9 cellular contexts compared by ENCODE assay signal in the genomic region with DNA sequence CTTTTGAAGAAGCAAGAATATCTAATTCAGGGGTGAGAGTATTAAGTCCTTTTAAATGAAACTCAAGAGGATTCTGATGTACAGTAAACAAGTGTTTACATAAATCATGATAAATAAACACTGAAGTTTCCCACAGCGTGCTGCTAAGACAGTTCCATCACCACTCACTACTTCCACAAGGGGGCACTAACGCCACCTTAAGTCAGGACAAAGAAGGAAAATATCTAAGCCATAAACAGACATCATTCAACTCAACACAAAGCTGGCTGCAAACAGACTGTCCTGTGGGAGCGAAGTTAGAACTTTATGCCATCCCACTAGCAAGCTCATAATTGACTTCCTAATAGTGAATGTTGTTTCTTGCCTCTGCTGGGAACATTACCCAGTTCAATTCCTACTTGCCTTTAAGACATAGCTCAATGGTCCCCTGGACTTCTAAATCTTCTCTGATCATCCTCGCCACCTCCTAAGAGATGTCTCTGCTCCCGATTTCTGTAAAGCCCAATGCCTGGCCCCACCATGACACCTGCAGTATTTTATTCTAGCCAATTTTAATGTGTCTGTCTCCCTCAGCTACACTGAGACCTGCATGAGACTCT. TPM values are rescaled to one million over a fixed set of nuclear protein-coding genes. Genes with fewer than 3 reads are reported as not detected.
A peak's percentile ranks its signal among the peaks of the same experiment; 100 is the strongest.
DNase-seq lines count a peak whose midpoint lies in the region; ATAC-seq and TF ChIP-seq lines count a peak whose summit lies in the region.
"Had no signal": no experiment of that assay in that cellular context is flagged by ENCODE, and none has a peak within 500 bp of the region (broad histone marks: within the 10 kb centered on the region; RNA-seq: fewer than 3 reads in every experiment).

No MANE protein-coding gene starts in this region.

- intact Hi-C loops in natural killer cell (cut with micrococcal nuclease), result loop anchor here (1.0 to 10.0 kb wide), 6 partner anchors 23 to 374 kb away; no protein-coding TSS in a partner anchor

- H3K27ac Mint-ChIP-seq in natural killer cell, result no peak overlapping the region
- H3K27ac Mint-ChIP-seq: T-helper 1 cell treated with Interleukin-12 subunit alpha and Interleukin-12 subunit beta and Interleukin-4 antibody, amounts not matched to agents 30 μg/mL and 1 μg/mL, for 36 hours had no signal

- DNase-seq in CD1c-positive myeloid dendritic cell (ENCODE audit: extremely low spot score), result peak; percentile 80
- DNase-seq in HK-2 (ENCODE audit: unreplicated experiment), result peak; percentile 44
- peak; percentile 24 for DNase-seq in NOMO-1 treated with dmso at 0.1 percent for 144 hours (lab: John Stamatoyannopoulos, UW; ENCODE audit: unreplicated experiment)
- DNase-seq in activated CD8-positive, alpha-beta memory T cell treated with anti-CD3 and anti-CD28 coated beads, Interleukin-2, amount 50 U/mL, for 1 hour (ENCODE audit: extremely low read depth), result peak; percentile 31
- DNase-seq in epithelial cell of proximal tubule (ENCODE audit: low read depth), result peak; percentile 39
- peak; percentile 35 for DNase-seq in natural killer cell
- DNase-seq in stromal cell of bone marrow (ENCODE audit: low read depth), result peak; percentile 75

- H3K4me3 Mint-ChIP-seq in natural killer cell, result no peak overlapping the region
- H3K4me3 Mint-ChIP-seq: T-helper 1 cell treated with Interleukin-12 subunit alpha and Interleukin-12 subunit beta and Interleukin-4 antibody, amounts not matched to agents 30 μg/mL and 1 μg/mL, for 36 hours had no signal

- no peak overlapping the region for H3K4me3 ChIP-seq in epithelial cell of proximal tubule (ENCODE audit: low read depth, low read length)

- no peaks in the 10 kb centered on the region for H3K36me3 Mint-ChIP-seq in natural killer cell

- peak; percentile 85 for TF ChIP-seq CTCF in epithelial cell of proximal tubule (conservative IDR thresholded peaks at IDR 0.05; ENCODE audit: low read depth, low read length)
- peak; percentile 70 for TF ChIP-seq CTCF in natural killer cell (IDR thresholded peaks at IDR 0.05)

- H3K27me3 Mint-ChIP-seq in natural killer cell (ENCODE audit: low read depth in 2 of 2), result no peaks in the 10 kb centered on the region

- no peaks in the 10 kb centered on the region for H3K4me1 Mint-ChIP-seq in natural killer cell

- ATAC-seq in GM19324 (IDR thresholded peaks at IDR 0.05; ENCODE audit: low FRiP score, unreplicated experiment) (peak; percentile 60), natural killer cell (peak; percentile 77 to 91 (median 83))

- H3K9me3 Mint-ChIP-seq in natural killer cell, result no peaks in the 10 kb centered on the region
- H3K9me3 Mint-ChIP-seq: T-helper 1 cell treated with Interleukin-12 subunit alpha and Interleukin-12 subunit beta and Interleukin-4 antibody, amounts not matched to agents 30 μg/mL and 1 μg/mL, for 36 hours had no signal

RNA-seq across cellular contexts. Expression of a gene that starts 36.5 kb away (rescaled TPM):
- total RNA-seq in epithelial cell of proximal tubule (42.2 and 49.9 TPM in 2 replicates), natural killer cell (10 to 100 TPM; 27.6 to 35.1 (median 31.0) TPM)

RNA-seq across cellular contexts. Expression of a gene that starts 45.4 kb away (rescaled TPM):
- total RNA-seq in epithelial cell of proximal tubule, result 40.4 and 57.7 TPM in 2 replicates
- 10 to 100 TPM in 1 of 3 donors, 1 to 10 TPM in 2; 3.5 to 14.6 (median 8.4) TPM for total RNA-seq in natural killer cell

RNA-seq across cellular contexts. Expression of a gene that starts 48.6 kb away (rescaled TPM):
- total RNA-seq in epithelial cell of proximal tubule (27.5 and 28.6 TPM in 2 replicates), natural killer cell (10 to 100 TPM; 90.2 to 96.2 (median 92.0) TPM)

Comparison
In these comparisons a context has a peak if more than half of its experiments do, and no peak if none do; other contexts are left out.
1. DNase-seq: peak in every context shown above with its lines; median percentile 80 in CD1c-positive myeloid dendritic cell; 75 in stromal cell of bone marrow; 44 in HK-2; 39 in epithelial cell of proximal tubule; 35 in natural killer cell; 31 in activated CD8-positive, alpha-beta memory T cell treated with anti-CD3 and anti-CD28 coated beads, Interleukin-2, amount 50 U/mL, for 1 hour; 24 in NOMO-1 treated with dmso at 0.1 percent for 144 hours.